8 cellular contexts compared by ENCODE assay signal in genomic region chr3:78659386-78659987, GRCh38.
DNase-seq lines count a peak whose midpoint lies in the region; ATAC-seq and TF ChIP-seq lines count a peak whose summit lies in the region.

No MANE protein-coding gene starts in this region.

- ATAC-seq in GM21360 (IDR thresholded peaks at IDR 0.05; ENCODE audit: unreplicated experiment) (peak; percentile 52), esophagus mucosa (no peak)

- peaks cover 4% of the 10 kb centered on the region; the same call in 1 of the 2 replicates for H3K36me3 ChIP-seq in SJCRH30

- no peaks in the 10 kb centered on the region for H3K27me3 ChIP-seq in SJCRH30

- DNase-seq in DMS53 (lab: John Stamatoyannopoulos, UW) (peak; percentile 44), DMS53 treated with DMSO at 0.1 percent for 48 hours (lab: John Stamatoyannopoulos, UW; ENCODE audit: unreplicated experiment) (no peak), SJCRH30 (peak; percentile 11 to 60), fibroblast of mammary gland (ENCODE audit: low read depth) (peak; percentile 62), renal cortical epithelial cell (ENCODE audit: low read depth) (peak; percentile 23), activated gamma-delta T cell treated with Interleukin-2 at 50 U/mL for 16 hours (no peak)

- H3K9me3 ChIP-seq in SJCRH30 (replicated peaks): no peaks in the 10 kb centered on the region

- TF ChIP-seq CTCF in fibroblast of mammary gland (conservative IDR thresholded peaks at IDR 0.05; ENCODE audit: control insufficient read depth, insufficient read depth, low read depth, low read length): peak; percentile 50

- H3K27ac ChIP-seq in SJCRH30: no peak overlapping the region

- no peak overlapping the region for H3K4me3 ChIP-seq in SJCRH30
- no peak overlapping the region for H3K4me3 ChIP-seq in fibroblast of mammary gland (ENCODE audit: control insufficient read depth, low read depth, low read length)

- no peaks in the 10 kb centered on the region for H3K4me1 ChIP-seq in SJCRH30

Comparison
In these comparisons a context has a peak if more than half of its experiments do, and no peak if none do; other contexts are left out.
1. DNase-seq: peak in DMS53 (single experiment), SJCRH30 (2 of 2), fibroblast of mammary gland (single experiment) and renal cortical epithelial cell (single experiment); none in DMS53 treated with DMSO at 0.1 percent for 48 hours (single experiment) and activated gamma-delta T cell treated with Interleukin-2 at 50 U/mL for 16 hours (single experiment).